Comparison of ENCODE assay signal across 43 cellular contexts in genomic region chr11:55795256-55795655, GRCh38. TPM values are rescaled to one million over a fixed set of nuclear protein-coding genes. Genes with fewer than 3 reads are reported as not detected.
"Had no signal": no experiment of that assay in that cellular context is flagged by ENCODE, and none has a peak within 500 bp of the region (broad histone marks: within the 10 kb centered on the region; RNA-seq: fewer than 3 reads in every experiment).

TSS of gene OR5D14 (plus strand) at chr11:55795556. CDS start at chr11:55795556, 0 bp downstream.

- H3K9me3 ChIP-seq: adrenal gland, ascending aorta, body of pancreas had no signal

- H3K4me1 ChIP-seq: adrenal gland, ascending aorta, body of pancreas, breast epithelium had no signal

- H3K27me3 ChIP-seq: adrenal gland, ascending aorta, body of pancreas, brain microvascular endothelial cell, breast epithelium, cardiac muscle cell had no signal

- DNase-seq: activated effector memory CD4-positive, alpha-beta T cell treated with anti-CD3 and anti-CD28 coated beads, Interleukin-2, amount 50 U/mL, for 16 hours; activated effector memory CD4-positive, alpha-beta T cell treated with Interleukin-2 at 50 U/mL for 16 hours; activated gamma-delta T cell; activated gamma-delta T cell treated with Interleukin-2 at 50 U/mL for 16 hours; activated naive CD4-positive, alpha-beta T cell; activated naive CD4-positive, alpha-beta T cell treated with anti-CD3 and anti-CD28 coated beads for 36 hours; activated naive CD4-positive, alpha-beta T cell treated with anti-CD3 and anti-CD28 coated beads, Interleukin-2, amount 10 ng/mL, durations not matched to agents 7 days and 5 days; activated naive CD4-positive, alpha-beta T cell treated with anti-CD3 and anti-CD28 coated beads, Interleukin-2, amount 50 U/mL, for 16 hours; activated naive CD4-positive, alpha-beta T cell treated with Interleukin-2 at 50 U/mL for 16 hours; activated naive CD8-positive, alpha-beta T cell treated with anti-CD3 and anti-CD28 coated beads for 36 hours; activated naive CD8-positive, alpha-beta T cell treated with anti-CD3 and anti-CD28 coated beads, Interleukin-2, amount 10 ng/mL, durations not matched to agents 7 days and 5 days; activated naive CD8-positive, alpha-beta T cell treated with anti-CD3 and anti-CD28 coated beads, Interleukin-2, amount 50 U/mL, for 24 hours; activated T-cell treated with anti-CD3 and anti-CD28 coated beads for 4 hours; activated T-cell treated with anti-CD3 and anti-CD28 coated beads, Interleukin-2, amount 50 U/mL, for 1 hour; activated T-cell treated with anti-CD3 and anti-CD28 coated beads, Interleukin-2, amount 50 U/mL, for 24 hours; activated T-cell treated with anti-CD3 and anti-CD28 coated beads, Interleukin-2, amount 50 U/mL, for 4 hours; activated T-cell treated with anti-CD3 and anti-CD28 coated beads, Interleukin-2, amount 50 U/mL, for 48 hours; activated T-cell treated with anti-CD3 and anti-CD28 coated beads, Interleukin-2, amount 50 U/mL, for 72 hours; adrenal gland; amniotic stem cell; amygdala; anterior cingulate cortex; aorta; body of pancreas; brain microvascular endothelial cell; caudate nucleus; central memory CD4-positive, alpha-beta T cell; cerebellar nuclear complex had no signal

- H3K4me3 ChIP-seq: adrenal gland, ascending aorta, body of pancreas, breast epithelium, cardiac muscle cell had no signal

- H3K36me3 Mint-ChIP-seq: activated naive CD4-positive, alpha-beta T cell treated with anti-CD3 and anti-CD28 coated beads, Interleukin-2, amount 10 ng/mL, durations not matched to agents 7 days and 5 days; activated naive CD4-positive, alpha-beta T cell treated with anti-CD3 and anti-CD28 coated beads, Interleukin-2, amount 50 U/mL, for 24 hours; activated naive CD8-positive, alpha-beta T cell; activated naive CD8-positive, alpha-beta T cell treated with anti-CD3 and anti-CD28 coated beads for 36 hours; activated naive CD8-positive, alpha-beta T cell treated with anti-CD3 and anti-CD28 coated beads, Interleukin-2, amount 10 ng/mL, durations not matched to agents 7 days and 5 days; brain had no signal

- H3K4me3 Mint-ChIP-seq: activated naive CD4-positive, alpha-beta T cell treated with anti-CD3 and anti-CD28 coated beads for 36 hours; activated naive CD4-positive, alpha-beta T cell treated with anti-CD3 and anti-CD28 coated beads, Interleukin-2, amount 10 ng/mL, durations not matched to agents 7 days and 5 days; activated naive CD4-positive, alpha-beta T cell treated with anti-CD3 and anti-CD28 coated beads, Interleukin-2, amount 50 U/mL, for 24 hours; activated naive CD8-positive, alpha-beta T cell; activated naive CD8-positive, alpha-beta T cell treated with anti-CD3 and anti-CD28 coated beads for 36 hours; activated naive CD8-positive, alpha-beta T cell treated with anti-CD3 and anti-CD28 coated beads, Interleukin-2, amount 10 ng/mL, durations not matched to agents 7 days and 5 days; activated naive CD8-positive, alpha-beta T cell treated with anti-CD3 and anti-CD28 coated beads, Interleukin-2, amount 50 U/mL, for 24 hours; activated T-cell treated with anti-CD3 and anti-CD28 coated beads, Interleukin-2, amount 50 U/mL, for 24 hours; activated T-cell treated with anti-CD3 and anti-CD28 coated beads, Interleukin-2, amount 50 U/mL, for 4 hours; activated T-cell treated with anti-CD3 and anti-CD28 coated beads, Interleukin-2, amount 50 U/mL, for 72 hours; activated T-helper 1 cell treated with anti-CD3 and anti-CD28 coated beads, Interleukin-12 subunit alpha, Interleukin-12 subunit beta, Interleukin-2, Interleukin-4 antibody, amounts not matched to agents 30 ng/mL and 10 ng/mL and 1 ng/mL, durations not matched to agents 14 hours and 24 hours and 36 hours; activated T-helper 17 cell treated with anti-CD3 and anti-CD28 coated beads, Interleukin-2, amount 50 U/mL, for 72 hours; brain; central memory CD8-positive, alpha-beta T cell had no signal

- H3K27ac Mint-ChIP-seq: activated naive CD4-positive, alpha-beta T cell treated with anti-CD3 and anti-CD28 coated beads for 36 hours; activated naive CD4-positive, alpha-beta T cell treated with anti-CD3 and anti-CD28 coated beads, Interleukin-2, amount 10 ng/mL, durations not matched to agents 7 days and 5 days; activated naive CD4-positive, alpha-beta T cell treated with anti-CD3 and anti-CD28 coated beads, Interleukin-2, amount 50 U/mL, for 24 hours; activated naive CD4-positive, alpha-beta T cell treated with anti-CD3 and anti-CD28 coated beads, Interleukin-2, amount 50 U/mL, for 72 hours; activated naive CD8-positive, alpha-beta T cell; activated naive CD8-positive, alpha-beta T cell treated with anti-CD3 and anti-CD28 coated beads for 36 hours; activated naive CD8-positive, alpha-beta T cell treated with anti-CD3 and anti-CD28 coated beads, Interleukin-2, amount 10 ng/mL, durations not matched to agents 7 days and 5 days; activated naive CD8-positive, alpha-beta T cell treated with anti-CD3 and anti-CD28 coated beads, Interleukin-2, amount 50 U/mL, for 24 hours; activated T-cell treated with anti-CD3 and anti-CD28 coated beads, Interleukin-2, amount 50 U/mL, for 24 hours; activated T-cell treated with anti-CD3 and anti-CD28 coated beads, Interleukin-2, amount 50 U/mL, for 72 hours; activated T-helper 1 cell treated with anti-CD3 and anti-CD28 coated beads, Interleukin-12 subunit alpha, Interleukin-12 subunit beta, Interleukin-2, Interleukin-4 antibody, amounts not matched to agents 30 ng/mL and 10 ng/mL and 1 ng/mL, durations not matched to agents 14 hours and 24 hours and 36 hours; activated T-helper 17 cell treated with anti-CD3 and anti-CD28 coated beads, Interleukin-2, amount 50 U/mL, for 72 hours; activated T-helper 2 cell treated with anti-CD3 and anti-CD28 coated beads, Interferon-gamma antibody, Interleukin-2, Interleukin-4, amounts not matched to agents 10 μg/mL and 5 μg/mL and 100 μg/mL, durations not matched to agents 14 hours and 24 hours and 36 hours; brain had no signal

- H3K4me1 Mint-ChIP-seq: activated naive CD4-positive, alpha-beta T cell treated with anti-CD3 and anti-CD28 coated beads, Interleukin-2, amount 10 ng/mL, durations not matched to agents 7 days and 5 days; activated naive CD4-positive, alpha-beta T cell treated with anti-CD3 and anti-CD28 coated beads, Interleukin-2, amount 50 U/mL, for 24 hours; activated naive CD8-positive, alpha-beta T cell treated with anti-CD3 and anti-CD28 coated beads for 36 hours; activated naive CD8-positive, alpha-beta T cell treated with anti-CD3 and anti-CD28 coated beads, Interleukin-2, amount 10 ng/mL, durations not matched to agents 7 days and 5 days; activated naive CD8-positive, alpha-beta T cell treated with anti-CD3 and anti-CD28 coated beads, Interleukin-2, amount 50 U/mL, for 24 hours; activated T-helper 17 cell treated with anti-CD3 and anti-CD28 coated beads, Interleukin-2, amount 50 U/mL, for 72 hours; brain; central memory CD8-positive, alpha-beta T cell had no signal

- H3K27ac ChIP-seq: adrenal gland, ascending aorta, body of pancreas, brain microvascular endothelial cell, breast epithelium, cardiac muscle cell had no signal

- H3K36me3 ChIP-seq: adrenal gland, ascending aorta, brain microvascular endothelial cell, breast epithelium, cardiac muscle cell had no signal

- H3K27me3 Mint-ChIP-seq: activated naive CD4-positive, alpha-beta T cell treated with anti-CD3 and anti-CD28 coated beads, Interleukin-2, amount 10 ng/mL, durations not matched to agents 7 days and 5 days; activated naive CD4-positive, alpha-beta T cell treated with anti-CD3 and anti-CD28 coated beads, Interleukin-2, amount 50 U/mL, for 24 hours; activated naive CD8-positive, alpha-beta T cell; activated naive CD8-positive, alpha-beta T cell treated with anti-CD3 and anti-CD28 coated beads for 36 hours; activated naive CD8-positive, alpha-beta T cell treated with anti-CD3 and anti-CD28 coated beads, Interleukin-2, amount 10 ng/mL, durations not matched to agents 7 days and 5 days; activated naive CD8-positive, alpha-beta T cell treated with anti-CD3 and anti-CD28 coated beads, Interleukin-2, amount 50 U/mL, for 24 hours; activated T-cell treated with anti-CD3 and anti-CD28 coated beads, Interleukin-2, amount 50 U/mL, for 24 hours; activated T-helper 17 cell treated with anti-CD3 and anti-CD28 coated beads, Interleukin-2, amount 50 U/mL, for 72 hours; brain; central memory CD8-positive, alpha-beta T cell had no signal

RNA-seq across cellular contexts. Expression of gene OR5D14, which starts in this region (rescaled TPM):
- total RNA-seq: activated naive CD4-positive, alpha-beta T cell treated with anti-CD3 and anti-CD28 coated beads for 36 hours; activated naive CD4-positive, alpha-beta T cell treated with anti-CD3 and anti-CD28 coated beads, Interleukin-2, amount 50 U/mL, for 72 hours; activated naive CD8-positive, alpha-beta T cell treated with anti-CD3 and anti-CD28 coated beads for 36 hours; activated naive CD8-positive, alpha-beta T cell treated with anti-CD3 and anti-CD28 coated beads, Interleukin-2, amount 10 ng/mL, durations not matched to agents 7 days and 5 days; activated T-cell treated with anti-CD3 and anti-CD28 coated beads, Interleukin-2, amount 50 U/mL, for 4 hours; activated T-cell treated with anti-CD3 and anti-CD28 coated beads, Interleukin-2, amount 50 U/mL, for 72 hours; activated T-helper 1 cell treated with anti-CD3 and anti-CD28 coated beads, Interleukin-12 subunit alpha, Interleukin-12 subunit beta, Interleukin-2, Interleukin-4 antibody, amounts not matched to agents 30 ng/mL and 10 ng/mL and 1 ng/mL, durations not matched to agents 14 hours and 24 hours and 36 hours; activated T-helper 17 cell treated with anti-CD3 and anti-CD28 coated beads, Interleukin-2, amount 50 U/mL, for 72 hours; activated T-helper 2 cell treated with anti-CD3 and anti-CD28 coated beads, Interferon-gamma antibody, Interleukin-2, Interleukin-4, amounts not matched to agents 10 μg/mL and 5 μg/mL and 100 μg/mL, durations not matched to agents 14 hours and 24 hours and 36 hours; adrenal gland; aorta; ascending aorta; astrocyte; body of pancreas; breast epithelium; bronchial epithelial cell; cardiac muscle cell; cardiac septum had no signal
- polyA plus RNA-seq: adipose tissue, adrenal gland, aorta, cardiac muscle cell had no signal
